In genomic region chr6:117674991-117675657, GRCh38 we compare ENCODE assay signal across 8 cellular contexts. TPM values are rescaled to one million over a fixed set of nuclear protein-coding genes. Genes with fewer than 3 reads are reported as not detected.
DNase-seq lines count a peak whose midpoint lies in the region; ATAC-seq, FAIRE-seq and TF ChIP-seq lines count a peak whose summit lies in the region.

TSS of gene NUS1 (plus strand) at chr6:117675469. CDS start at chr6:117675671, 202 bp downstream.

- 1% methylated on average over 53 of the region's 53 CpGs for WGBS in pancreas, 2 donors
- WGBS in thyroid gland, 2 donors = 1 to 5% methylated on average over 8 to 9 of the region's 53 CpGs

- H3K27ac ChIP-seq in pancreas = peak within 1 kb of the TSS in 3 of 4 donors; percentile 52 to 75 (median 63)
- H3K27ac ChIP-seq in thyroid gland = peak within 1 kb of the TSS in 2 of 3 donors; percentile 61 to 73

- DNase-seq in NCI-H1417 treated with DMSO at 0.1 percent for 48 hours (lab: John Stamatoyannopoulos, UW) = peak; percentile 55
- peak; percentile 75 to 93 for DNase-seq in SW 1271 (lab: John Stamatoyannopoulos, UW)
- peak; percentile 98 for DNase-seq in activated naive CD8-positive, alpha-beta T cell treated with anti-CD3 and anti-CD28 coated beads, Interleukin-2, amount 10 ng/mL, durations not matched to agents 7 days and 5 days
- DNase-seq in Right ventricle myocardium inferior (ENCODE audit: missing footprints) = peak; percentile 98
- peak; percentile 97 to 98 (median 97) for DNase-seq in pancreas
- DNase-seq in thyroid gland = peak; percentile 98

- FAIRE-seq in pancreas (lab: Jason Lieb, UNC) = no peak

- H3K4me1 ChIP-seq in pancreas (peaks cover 0 to 18% (median 0%) of the 10 kb centered on the region in 3 donors), thyroid gland (peaks cover 16 to 18% of the 10 kb centered on the region in 2 donors)

- TF ChIP-seq CTCF in GM12874 (IDR thresholded peaks at IDR 0.05; ENCODE audit: insufficient read depth, low read depth, low read length) (peak; percentile 87), pancreas (IDR thresholded peaks at IDR 0.05) (peak; percentile 56 to 62 (median 61)), thyroid gland (IDR thresholded peaks at IDR 0.05) (peak in 5 of 6 experiments; percentile 47 to 95 (median 82))

- no peaks in the 10 kb centered on the region for H3K27me3 Mint-ChIP-seq in activated naive CD8-positive, alpha-beta T cell treated with anti-CD3 and anti-CD28 coated beads, Interleukin-2, amount 10 ng/mL, durations not matched to agents 7 days and 5 days

- H3K27me3 ChIP-seq in pancreas = no peaks in the 10 kb centered on the region
- no peaks in the 10 kb centered on the region for H3K27me3 ChIP-seq in thyroid gland

- H3K36me3 ChIP-seq in pancreas = no peaks in the 10 kb centered on the region
- H3K36me3 ChIP-seq in thyroid gland = no peaks in the 10 kb centered on the region

- intact Hi-C loops in Right ventricle myocardium inferior (cut with DNase I) = loop anchor here (5.0 kb wide), 1 partner anchor 73 kb away; the partner anchor contains the start of gene GOPC
- intact Hi-C loops in pancreas (cut with DNase I) = no loop called here
- intact Hi-C loops in thyroid gland (cut with DNase I) = no loop called here

- peak in 1 of 2 donors; percentile 68 for TF ChIP-seq POLR2A in thyroid gland (IDR thresholded peaks at IDR 0.05)

- peaks cover 17% of the 10 kb centered on the region for H3K36me3 Mint-ChIP-seq in activated naive CD8-positive, alpha-beta T cell treated with anti-CD3 and anti-CD28 coated beads, Interleukin-2, amount 10 ng/mL, durations not matched to agents 7 days and 5 days

- peaks cover 1% of the 10 kb centered on the region for H3K9me3 Mint-ChIP-seq in activated naive CD8-positive, alpha-beta T cell treated with anti-CD3 and anti-CD28 coated beads, Interleukin-2, amount 10 ng/mL, durations not matched to agents 7 days and 5 days

- peak; percentile 99 for ATAC-seq in HG02840 (IDR thresholded peaks at IDR 0.05; ENCODE audit: low FRiP score, unreplicated experiment)
- ATAC-seq in activated naive CD8-positive, alpha-beta T cell treated with anti-CD3 and anti-CD28 coated beads, Interleukin-2, amount 10 ng/mL, durations not matched to agents 7 days and 5 days (ENCODE audit: low read depth) = peak; percentile 98
- peak; percentile 100 for ATAC-seq in Right ventricle myocardium inferior
- peak; percentile 98 to 100 (median 100) for ATAC-seq in pancreas

- H3K9me3 ChIP-seq in pancreas (no peaks in the 10 kb centered on the region), thyroid gland (no peaks in the 10 kb centered on the region)

- H3K4me3 ChIP-seq in pancreas (peak within 1 kb of the TSS; percentile 44 to 78 (median 62)), thyroid gland (replicated peaks in 1 of 3) (peak within 1 kb of the TSS; percentile 23 to 80 (median 76))

- peak within 1 kb of the TSS; percentile 88 for H3K4me3 Mint-ChIP-seq in activated naive CD8-positive, alpha-beta T cell treated with anti-CD3 and anti-CD28 coated beads, Interleukin-2, amount 10 ng/mL, durations not matched to agents 7 days and 5 days

- POLR2A ChIA-PET in activated naive CD8-positive, alpha-beta T cell treated with anti-CD3 and anti-CD28 coated beads, Interleukin-2, amount 10 ng/mL, durations not matched to agents 7 days and 5 days (lab: Charles Lee) = interaction anchor here (0.6 kb wide), 1 partner anchor 8 kb away, joined by 3 read pairs; no protein-coding TSS in a partner anchor

- H3K27ac Mint-ChIP-seq in activated naive CD8-positive, alpha-beta T cell treated with anti-CD3 and anti-CD28 coated beads, Interleukin-2, amount 10 ng/mL, durations not matched to agents 7 days and 5 days = peak within 1 kb of the TSS; percentile 91

- peaks cover 30% of the 10 kb centered on the region for H3K4me1 Mint-ChIP-seq in activated naive CD8-positive, alpha-beta T cell treated with anti-CD3 and anti-CD28 coated beads, Interleukin-2, amount 10 ng/mL, durations not matched to agents 7 days and 5 days

RNA-seq across cellular contexts. Expression of gene NUS1, which starts in this region (rescaled TPM):
- total RNA-seq in activated naive CD8-positive, alpha-beta T cell treated with anti-CD3 and anti-CD28 coated beads, Interleukin-2, amount 10 ng/mL, durations not matched to agents 7 days and 5 days = 10 to 100 TPM; 24.1 to 25.1 TPM
- total RNA-seq in Right ventricle myocardium inferior (13.5 TPM), pancreas (10 to 100 TPM; 10.3 to 22.2 (median 18.2) TPM), thyroid gland (10 to 100 TPM; 35.5 to 44.0 (median 41.4) TPM)
- 10 to 100 TPM in 1 of 2 donors, 1 to 10 TPM in 1; 9.3 to 13.1 TPM for polyA plus RNA-seq in pancreas

Comparison
In these comparisons a context has a peak if more than half of its experiments do, and no peak if none do; other contexts are left out.
1. Peak in every context shown above with its lines: DNase-seq, ATAC-seq, H3K4me3 ChIP-seq and H3K27ac ChIP-seq.